1 cellular context compared by ENCODE assay signal in the genomic region with DNA sequence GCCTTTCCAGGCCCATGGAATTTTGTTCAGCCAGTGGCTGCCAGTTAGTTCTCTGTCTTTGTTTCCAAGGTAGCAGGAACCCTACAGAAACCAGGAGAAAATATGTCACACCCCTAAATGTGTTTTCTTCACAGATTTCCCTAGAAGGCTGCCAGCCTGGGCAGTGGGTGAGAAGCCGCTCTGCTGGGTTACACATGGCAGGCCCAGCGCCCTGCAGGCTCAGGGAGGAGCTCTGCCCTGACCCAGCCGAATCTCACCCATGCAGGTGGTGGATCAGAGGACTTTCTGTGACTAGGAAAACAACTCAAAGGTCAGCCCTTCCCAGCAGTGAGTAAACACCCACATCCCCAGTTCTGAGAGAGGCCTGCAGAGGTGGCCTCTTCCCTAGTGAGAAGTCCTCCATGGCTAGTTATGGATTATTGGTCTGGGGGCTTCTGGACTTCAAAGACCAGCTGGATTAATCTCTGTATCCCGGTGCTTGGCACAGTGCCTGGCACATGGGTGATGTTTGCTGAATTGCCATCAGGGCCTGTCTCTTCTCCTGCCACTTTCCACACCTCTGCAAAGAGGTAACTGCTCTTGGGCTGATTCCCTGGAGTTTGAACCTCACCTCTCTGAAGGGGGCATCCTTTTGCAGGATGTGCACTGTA.
TF ChIP-seq lines count a peak whose summit lies in the region.

No MANE protein-coding gene starts in this region.

TF ChIP-seq in HepG2, 621 proteins besides CTCF, POLR2A, EP300 and RAD21 (continues in another document):
- TF ChIP-seq ZNF557 (CRISPR knock-in tag; IDR thresholded peaks at IDR 0.05): no peak
- TF ChIP-seq ZKSCAN5 (CRISPR knock-in tag; IDR thresholded peaks at IDR 0.05): no peak
- TF ChIP-seq SCMH1 (CRISPR knock-in tag; IDR thresholded peaks at IDR 0.05; ENCODE audit: borderline replicate concordance): no peak
- TF ChIP-seq CHCHD3 (CRISPR knock-in tag; IDR thresholded peaks at IDR 0.05): no peak
- TF ChIP-seq KLF15 (CRISPR knock-in tag; IDR thresholded peaks at IDR 0.05; ENCODE audit: borderline replicate concordance): no peak
- peak; percentile 64; the same call in 1 of the 2 replicates for TF ChIP-seq RFXAP (CRISPR knock-in tag; IDR thresholded peaks at IDR 0.05; ENCODE audit: borderline replicate concordance)
- TF ChIP-seq, protein P1, sequence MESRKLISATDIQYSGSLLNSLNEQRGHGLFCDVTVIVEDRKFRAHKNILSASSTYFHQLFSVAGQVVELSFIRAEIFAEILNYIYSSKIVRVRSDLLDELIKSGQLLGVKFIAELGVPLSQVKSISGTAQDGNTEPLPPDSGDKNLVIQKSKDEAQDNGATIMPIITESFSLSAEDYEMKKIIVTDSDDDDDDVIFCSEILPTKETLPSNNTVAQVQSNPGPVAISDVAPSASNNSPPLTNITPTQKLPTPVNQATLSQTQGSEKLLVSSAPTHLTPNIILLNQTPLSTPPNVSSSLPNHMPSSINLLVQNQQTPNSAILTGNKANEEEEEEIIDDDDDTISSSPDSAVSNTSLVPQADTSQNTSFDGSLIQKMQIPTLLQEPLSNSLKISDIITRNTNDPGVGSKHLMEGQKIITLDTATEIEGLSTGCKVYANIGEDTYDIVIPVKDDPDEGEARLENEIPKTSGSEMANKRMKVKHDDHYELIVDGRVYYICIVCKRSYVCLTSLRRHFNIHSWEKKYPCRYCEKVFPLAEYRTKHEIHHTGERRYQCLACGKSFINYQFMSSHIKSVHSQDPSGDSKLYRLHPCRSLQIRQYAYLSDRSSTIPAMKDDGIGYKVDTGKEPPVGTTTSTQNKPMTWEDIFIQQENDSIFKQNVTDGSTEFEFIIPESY (CRISPR knock-in tag; IDR thresholded peaks at IDR 0.05): peak; percentile 41; the same call in 1 of the 2 replicates
- TF ChIP-seq, protein P2, sequence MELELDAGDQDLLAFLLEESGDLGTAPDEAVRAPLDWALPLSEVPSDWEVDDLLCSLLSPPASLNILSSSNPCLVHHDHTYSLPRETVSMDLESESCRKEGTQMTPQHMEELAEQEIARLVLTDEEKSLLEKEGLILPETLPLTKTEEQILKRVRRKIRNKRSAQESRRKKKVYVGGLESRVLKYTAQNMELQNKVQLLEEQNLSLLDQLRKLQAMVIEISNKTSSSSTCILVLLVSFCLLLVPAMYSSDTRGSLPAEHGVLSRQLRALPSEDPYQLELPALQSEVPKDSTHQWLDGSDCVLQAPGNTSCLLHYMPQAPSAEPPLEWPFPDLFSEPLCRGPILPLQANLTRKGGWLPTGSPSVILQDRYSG (CRISPR knock-in tag; IDR thresholded peaks at IDR 0.05): no peak
- TF ChIP-seq, protein P3, sequence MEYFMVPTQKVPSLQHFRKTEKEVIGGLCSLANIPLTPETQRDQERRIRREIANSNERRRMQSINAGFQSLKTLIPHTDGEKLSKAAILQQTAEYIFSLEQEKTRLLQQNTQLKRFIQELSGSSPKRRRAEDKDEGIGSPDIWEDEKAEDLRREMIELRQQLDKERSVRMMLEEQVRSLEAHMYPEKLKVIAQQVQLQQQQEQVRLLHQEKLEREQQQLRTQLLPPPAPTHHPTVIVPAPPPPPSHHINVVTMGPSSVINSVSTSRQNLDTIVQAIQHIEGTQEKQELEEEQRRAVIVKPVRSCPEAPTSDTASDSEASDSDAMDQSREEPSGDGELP (IDR thresholded peaks at IDR 0.05; ENCODE audit: borderline replicate concordance, low read depth): peak; percentile 84
- peak; percentile 97 for TF ChIP-seq SALL1 (CRISPR knock-in tag; IDR thresholded peaks at IDR 0.05)
- TF ChIP-seq, protein P4, sequence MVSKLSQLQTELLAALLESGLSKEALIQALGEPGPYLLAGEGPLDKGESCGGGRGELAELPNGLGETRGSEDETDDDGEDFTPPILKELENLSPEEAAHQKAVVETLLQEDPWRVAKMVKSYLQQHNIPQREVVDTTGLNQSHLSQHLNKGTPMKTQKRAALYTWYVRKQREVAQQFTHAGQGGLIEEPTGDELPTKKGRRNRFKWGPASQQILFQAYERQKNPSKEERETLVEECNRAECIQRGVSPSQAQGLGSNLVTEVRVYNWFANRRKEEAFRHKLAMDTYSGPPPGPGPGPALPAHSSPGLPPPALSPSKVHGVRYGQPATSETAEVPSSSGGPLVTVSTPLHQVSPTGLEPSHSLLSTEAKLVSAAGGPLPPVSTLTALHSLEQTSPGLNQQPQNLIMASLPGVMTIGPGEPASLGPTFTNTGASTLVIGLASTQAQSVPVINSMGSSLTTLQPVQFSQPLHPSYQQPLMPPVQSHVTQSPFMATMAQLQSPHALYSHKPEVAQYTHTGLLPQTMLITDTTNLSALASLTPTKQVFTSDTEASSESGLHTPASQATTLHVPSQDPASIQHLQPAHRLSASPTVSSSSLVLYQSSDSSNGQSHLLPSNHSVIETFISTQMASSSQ (IDR thresholded peaks at IDR 0.05; ENCODE audit: low read depth): peak; percentile 68
- TF ChIP-seq, protein P4 (CRISPR knock-in tag; IDR thresholded peaks at IDR 0.05; ENCODE audit: borderline replicate concordance): peak; percentile 92
- TF ChIP-seq ZNF12 (CRISPR knock-in tag; IDR thresholded peaks at IDR 0.05): 0 out of 2 replicates have a peak, but pooled peaks have one; percentile 62
- TF ChIP-seq ZBTB7B (CRISPR knock-in tag; IDR thresholded peaks at IDR 0.05): peak; percentile 90
- TF ChIP-seq, protein P5, sequence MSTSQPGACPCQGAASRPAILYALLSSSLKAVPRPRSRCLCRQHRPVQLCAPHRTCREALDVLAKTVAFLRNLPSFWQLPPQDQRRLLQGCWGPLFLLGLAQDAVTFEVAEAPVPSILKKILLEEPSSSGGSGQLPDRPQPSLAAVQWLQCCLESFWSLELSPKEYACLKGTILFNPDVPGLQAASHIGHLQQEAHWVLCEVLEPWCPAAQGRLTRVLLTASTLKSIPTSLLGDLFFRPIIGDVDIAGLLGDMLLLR (CRISPR knock-in tag; IDR thresholded peaks at IDR 0.05): no peak
- TF ChIP-seq ZNF232 (CRISPR knock-in tag; IDR thresholded peaks at IDR 0.05; ENCODE audit: borderline replicate concordance): peak; percentile 75
- no peak for TF ChIP-seq NPAS2 (CRISPR knock-in tag; IDR thresholded peaks at IDR 0.05; ENCODE audit: borderline replicate concordance)
- TF ChIP-seq HNRNPLL (IDR thresholded peaks at IDR 0.05; ENCODE audit: low read depth, low read length, poor library complexity, severe bottlenecking): no peak
- TF ChIP-seq ZNF772 (CRISPR knock-in tag; IDR thresholded peaks at IDR 0.05): no peak
- peak; percentile 77 for TF ChIP-seq ARNTL (CRISPR knock-in tag; IDR thresholded peaks at IDR 0.05)
- 0 out of 2 replicates have a peak, but pooled peaks have one; percentile 53 for TF ChIP-seq ETV6 (CRISPR knock-in tag; conservative IDR thresholded peaks at IDR 0.05)
- no peak for TF ChIP-seq KAT7 (CRISPR knock-in tag; IDR thresholded peaks at IDR 0.05; ENCODE audit: borderline replicate concordance)
- no peak for TF ChIP-seq RBM39 (IDR thresholded peaks at IDR 0.05; ENCODE audit: low read depth, low read length, poor library complexity, severe bottlenecking)
- no peak for TF ChIP-seq TEAD3 (CRISPR knock-in tag; optimal IDR thresholded peaks at IDR 0.05; ENCODE audit: borderline replicate concordance)
- TF ChIP-seq ZFP37 (CRISPR knock-in tag; IDR thresholded peaks at IDR 0.05; ENCODE audit: borderline replicate concordance): no peak
- peak; percentile 45; the same call in 1 of the 2 replicates for TF ChIP-seq KDM5B (CRISPR knock-in tag; IDR thresholded peaks at IDR 0.05; ENCODE audit: borderline replicate concordance)
- TF ChIP-seq, protein P6, sequence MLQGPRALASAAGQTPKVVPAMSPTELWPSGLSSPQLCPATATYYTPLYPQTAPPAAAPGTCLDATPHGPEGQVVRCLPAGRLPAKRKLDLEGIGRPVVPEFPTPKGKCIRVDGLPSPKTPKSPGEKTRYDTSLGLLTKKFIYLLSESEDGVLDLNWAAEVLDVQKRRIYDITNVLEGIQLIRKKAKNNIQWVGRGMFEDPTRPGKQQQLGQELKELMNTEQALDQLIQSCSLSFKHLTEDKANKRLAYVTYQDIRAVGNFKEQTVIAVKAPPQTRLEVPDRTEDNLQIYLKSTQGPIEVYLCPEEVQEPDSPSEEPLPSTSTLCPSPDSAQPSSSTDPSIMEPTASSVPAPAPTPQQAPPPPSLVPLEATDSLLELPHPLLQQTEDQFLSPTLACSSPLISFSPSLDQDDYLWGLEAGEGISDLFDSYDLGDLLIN (CRISPR knock-in tag; IDR thresholded peaks at IDR 0.05; ENCODE audit: borderline replicate concordance): no peak
- TF ChIP-seq MIXL1 (CRISPR knock-in tag; IDR thresholded peaks at IDR 0.05): peak; percentile 26; the same call in 1 of the 2 replicates
- peak; percentile 79; the same call in 1 of the 2 replicates for TF ChIP-seq BRD4 (CRISPR knock-in tag; IDR thresholded peaks at IDR 0.05)
- peak; percentile 59 for TF ChIP-seq TBL1XR1 (IDR thresholded peaks at IDR 0.05; ENCODE audit: borderline replicate concordance, low read length, partially characterized antibody)
- 0 out of 2 replicates have a peak, but pooled peaks have one; percentile 19 for TF ChIP-seq ZNF777 (CRISPR knock-in tag; IDR thresholded peaks at IDR 0.05)
- TF ChIP-seq, protein P7, sequence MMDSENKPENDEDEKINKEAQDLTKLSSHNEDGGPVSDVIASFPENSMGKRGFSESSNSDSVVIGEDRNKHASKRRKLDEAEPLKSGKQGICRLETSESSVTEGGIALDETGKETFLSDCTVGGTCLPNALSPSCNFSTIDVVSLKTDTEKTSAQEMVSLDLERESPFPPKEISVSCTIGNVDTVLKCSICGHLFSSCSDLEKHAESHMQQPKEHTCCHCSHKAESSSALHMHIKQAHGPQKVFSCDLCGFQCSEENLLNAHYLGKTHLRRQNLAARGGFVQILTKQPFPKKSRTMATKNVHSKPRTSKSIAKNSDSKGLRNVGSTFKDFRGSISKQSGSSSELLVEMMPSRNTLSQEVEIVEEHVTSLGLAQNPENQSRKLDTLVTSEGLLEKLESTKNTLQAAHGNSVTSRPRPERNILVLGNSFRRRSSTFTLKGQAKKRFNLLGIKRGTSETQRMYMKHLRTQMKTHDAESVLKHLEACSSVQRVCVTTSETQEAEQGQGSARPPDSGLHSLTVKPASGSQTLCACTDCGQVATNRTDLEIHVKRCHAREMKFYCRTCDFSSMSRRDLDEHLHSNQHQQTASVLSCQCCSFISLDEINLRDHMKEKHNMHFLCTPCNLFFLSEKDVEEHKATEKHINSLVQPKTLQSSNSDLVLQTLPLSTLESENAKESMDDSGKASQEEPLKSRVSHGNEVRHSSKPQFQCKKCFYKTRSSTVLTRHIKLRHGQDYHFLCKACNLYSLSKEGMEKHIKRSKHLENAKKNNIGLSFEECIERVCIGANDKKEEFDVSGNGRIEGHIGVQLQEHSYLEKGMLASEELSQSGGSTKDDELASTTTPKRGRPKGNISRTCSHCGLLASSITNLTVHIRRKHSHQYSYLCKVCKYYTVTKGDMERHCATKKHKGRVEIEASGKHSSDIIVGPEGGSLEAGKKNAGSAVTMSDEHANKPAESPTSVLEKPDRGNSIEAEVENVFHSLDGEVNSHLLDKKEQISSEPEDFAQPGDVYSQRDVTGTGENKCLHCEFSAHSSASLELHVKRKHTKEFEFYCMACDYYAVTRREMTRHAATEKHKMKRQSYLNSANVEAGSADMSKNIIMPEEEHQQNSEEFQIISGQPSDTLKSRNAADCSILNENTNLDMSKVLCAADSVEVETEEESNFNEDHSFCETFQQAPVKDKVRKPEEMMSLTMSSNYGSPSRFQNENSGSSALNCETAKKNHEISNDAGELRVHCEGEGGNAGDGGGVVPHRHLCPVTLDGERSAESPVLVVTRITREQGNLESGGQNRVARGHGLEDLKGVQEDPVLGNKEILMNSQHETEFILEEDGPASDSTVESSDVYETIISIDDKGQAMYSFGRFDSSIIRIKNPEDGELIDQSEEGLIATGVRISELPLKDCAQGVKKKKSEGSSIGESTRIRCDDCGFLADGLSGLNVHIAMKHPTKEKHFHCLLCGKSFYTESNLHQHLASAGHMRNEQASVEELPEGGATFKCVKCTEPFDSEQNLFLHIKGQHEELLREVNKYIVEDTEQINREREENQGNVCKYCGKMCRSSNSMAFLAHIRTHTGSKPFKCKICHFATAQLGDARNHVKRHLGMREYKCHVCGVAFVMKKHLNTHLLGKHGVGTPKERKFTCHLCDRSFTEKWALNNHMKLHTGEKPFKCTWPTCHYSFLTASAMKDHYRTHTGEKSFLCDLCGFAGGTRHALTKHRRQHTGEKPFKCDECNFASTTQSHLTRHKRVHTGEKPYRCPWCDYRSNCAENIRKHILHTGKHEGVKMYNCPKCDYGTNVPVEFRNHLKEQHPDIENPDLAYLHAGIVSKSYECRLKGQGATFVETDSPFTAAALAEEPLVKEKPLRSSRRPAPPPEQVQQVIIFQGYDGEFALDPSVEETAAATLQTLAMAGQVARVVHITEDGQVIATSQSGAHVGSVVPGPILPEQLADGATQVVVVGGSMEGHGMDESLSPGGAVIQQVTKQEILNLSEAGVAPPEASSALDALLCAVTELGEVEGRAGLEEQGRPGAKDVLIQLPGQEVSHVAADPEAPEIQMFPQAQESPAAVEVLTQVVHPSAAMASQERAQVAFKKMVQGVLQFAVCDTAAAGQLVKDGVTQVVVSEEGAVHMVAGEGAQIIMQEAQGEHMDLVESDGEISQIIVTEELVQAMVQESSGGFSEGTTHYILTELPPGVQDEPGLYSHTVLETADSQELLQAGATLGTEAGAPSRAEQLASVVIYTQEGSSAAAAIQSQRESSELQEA (CRISPR knock-in tag; IDR thresholded peaks at IDR 0.05; ENCODE audit: not compliant biosample characterization): no peak
- peak; percentile 98 for TF ChIP-seq KDM6A (CRISPR knock-in tag; IDR thresholded peaks at IDR 0.05; ENCODE audit: low read depth)
- no peak for TF ChIP-seq SRY (CRISPR knock-in tag; IDR thresholded peaks at IDR 0.05)
- TF ChIP-seq TEAD2 (CRISPR knock-in tag; IDR thresholded peaks at IDR 0.05): no peak
- TF ChIP-seq, protein P8, sequence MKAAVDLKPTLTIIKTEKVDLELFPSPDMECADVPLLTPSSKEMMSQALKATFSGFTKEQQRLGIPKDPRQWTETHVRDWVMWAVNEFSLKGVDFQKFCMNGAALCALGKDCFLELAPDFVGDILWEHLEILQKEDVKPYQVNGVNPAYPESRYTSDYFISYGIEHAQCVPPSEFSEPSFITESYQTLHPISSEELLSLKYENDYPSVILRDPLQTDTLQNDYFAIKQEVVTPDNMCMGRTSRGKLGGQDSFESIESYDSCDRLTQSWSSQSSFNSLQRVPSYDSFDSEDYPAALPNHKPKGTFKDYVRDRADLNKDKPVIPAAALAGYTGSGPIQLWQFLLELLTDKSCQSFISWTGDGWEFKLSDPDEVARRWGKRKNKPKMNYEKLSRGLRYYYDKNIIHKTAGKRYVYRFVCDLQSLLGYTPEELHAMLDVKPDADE (CRISPR knock-in tag; IDR thresholded peaks at IDR 0.05): no peak
- TF ChIP-seq KDM4B (CRISPR knock-in tag; IDR thresholded peaks at IDR 0.05): no peak
- TF ChIP-seq, protein P9, sequence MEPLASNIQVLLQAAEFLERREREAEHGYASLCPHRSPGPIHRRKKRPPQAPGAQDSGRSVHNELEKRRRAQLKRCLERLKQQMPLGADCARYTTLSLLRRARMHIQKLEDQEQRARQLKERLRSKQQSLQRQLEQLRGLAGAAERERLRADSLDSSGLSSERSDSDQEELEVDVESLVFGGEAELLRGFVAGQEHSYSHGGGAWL (CRISPR knock-in tag; IDR thresholded peaks at IDR 0.05): peak; percentile 61; the same call in 1 of the 2 replicates
